Comparison of ENCODE assay signal across 21 cellular contexts in genomic region chr14:49920260-49920659, GRCh38. TPM values are rescaled to one million over a fixed set of nuclear protein-coding genes. Genes with fewer than 3 reads are reported as not detected.
DNase-seq lines count a peak whose midpoint lies in the region; ATAC-seq, FAIRE-seq and TF ChIP-seq lines count a peak whose summit lies in the region.
"Had no signal": no experiment of that assay in that cellular context is flagged by ENCODE, and none has a peak within 500 bp of the region (broad histone marks: within the 10 kb centered on the region; RNA-seq: fewer than 3 reads in every experiment).

No MANE protein-coding gene starts in this region.

- H3K27ac ChIP-seq in SK-N-MC, result peak overlapping the region; percentile 12; the same call in 1 of the 2 replicates
- H3K27ac ChIP-seq: C4-2B had no signal

- TF ChIP-seq POLR2A in GM12891 (IDR thresholded peaks at IDR 0.05; ENCODE audit: low read depth, low read length), result no peak

- H3K36me3 ChIP-seq in SK-N-MC (ENCODE audit: insufficient read depth, low read length), result no peaks in the 10 kb centered on the region

- H3K9me3 ChIP-seq in SK-N-MC (ENCODE audit: low read depth, low read length), result no peaks in the 10 kb centered on the region

- DNase-seq in GM12891 (ENCODE audit: insufficient read length, low spot score) (no peak), SK-N-MC (ENCODE audit: low read depth, low spot score) (no peak), memory B cell (ENCODE audit: low spot score in 2 of 2) (no peak), medulla oblongata (ENCODE audit: extremely low spot score) (no peak), COR-L47 (lab: John Stamatoyannopoulos, UW) (no peak)
- no peak for DNase-seq in stimulated activated naive B cell treated with anti-CD40 and anti-IgM and Interleukin-4, amounts not matched to agents 10 μg/mL and 1 μg/mL and 100 μg/mL, for 72 hours
- DNase-seq in activated T-cell treated with anti-CD3 and anti-CD28 coated beads, Interleukin-2, amount 50 U/mL, for 1 hour, result no peak
- DNase-seq: GF-D8, GOT3, KBM-7, NCI-H187, NCI-H2107, NCI-H2227 treated with DMSO at 0.1 percent for 48 hours, NCI-H510A treated with DMSO at 0.1 percent for 48 hours, NCI-H774, RPMI8226, SHP77 treated with DMSO at 0.1 percent for 48 hours had no signal

- peak; percentile 13 for FAIRE-seq in GM12891 (lab: Jason Lieb, UNC)

- H3K9me3 Mint-ChIP-seq in memory B cell, result no peaks in the 10 kb centered on the region
- peaks cover 0 to 6% of the 10 kb centered on the region in 2 donors for H3K9me3 Mint-ChIP-seq in stimulated activated naive B cell treated with anti-CD40 and anti-IgM and Interleukin-4, amounts not matched to agents 10 μg/mL and 1 μg/mL and 100 μg/mL, for 72 hours

- H3K27me3 Mint-ChIP-seq in memory B cell, result no peaks in the 10 kb centered on the region
- no peaks in the 10 kb centered on the region for H3K27me3 Mint-ChIP-seq in stimulated activated naive B cell treated with anti-CD40 and anti-IgM and Interleukin-4, amounts not matched to agents 10 μg/mL and 1 μg/mL and 100 μg/mL, for 72 hours

- H3K36me3 Mint-ChIP-seq in memory B cell, result peaks cover 1% of the 10 kb centered on the region
- H3K36me3 Mint-ChIP-seq in stimulated activated naive B cell treated with anti-CD40 and anti-IgM and Interleukin-4, amounts not matched to agents 10 μg/mL and 1 μg/mL and 100 μg/mL, for 72 hours, result peaks cover 14 to 18% of the 10 kb centered on the region in 2 donors

- peaks cover 21% of the 10 kb centered on the region for H3K4me1 Mint-ChIP-seq in memory B cell
- H3K4me1 Mint-ChIP-seq in stimulated activated naive B cell treated with anti-CD40 and anti-IgM and Interleukin-4, amounts not matched to agents 10 μg/mL and 1 μg/mL and 100 μg/mL, for 72 hours, result peaks cover 25 to 55% of the 10 kb centered on the region in 2 donors

- H3K4me3 ChIP-seq in SK-N-MC, result no peak overlapping the region

- H3K9ac ChIP-seq in SK-N-MC (ENCODE audit: insufficient read length), result no peak overlapping the region

- peak overlapping the region; percentile 19 for H3K27ac Mint-ChIP-seq in memory B cell
- H3K27ac Mint-ChIP-seq in stimulated activated naive B cell treated with anti-CD40 and anti-IgM and Interleukin-4, amounts not matched to agents 10 μg/mL and 1 μg/mL and 100 μg/mL, for 72 hours, result peak overlapping the region; percentile 65

- ATAC-seq in memory B cell (ENCODE audit: low read depth) (no peak), HG02884 (IDR thresholded peaks at IDR 0.05; ENCODE audit: unreplicated experiment) (no peak)
- no peak for ATAC-seq in stimulated activated naive B cell treated with anti-CD40 and anti-IgM and Interleukin-4, amounts not matched to agents 10 μg/mL and 1 μg/mL and 100 μg/mL, for 72 hours (replicated peaks)
- ATAC-seq: HCT116, SK-N-SH treated with all-trans-retinoic acid at 6 μM for 48 hours had no signal

- no peak overlapping the region for H3K4me3 Mint-ChIP-seq in memory B cell
- H3K4me3 Mint-ChIP-seq in stimulated activated naive B cell treated with anti-CD40 and anti-IgM and Interleukin-4, amounts not matched to agents 10 μg/mL and 1 μg/mL and 100 μg/mL, for 72 hours, result peak overlapping the region in 1 of 2 donors; percentile 60

TF ChIP-seq in GM12891, 5 proteins besides CTCF, POLR2A, EP300 and RAD21:
- TF ChIP-seq POU2F2 (IDR thresholded peaks at IDR 0.05; ENCODE audit: low read depth, low read length), result no peak
- no peak for TF ChIP-seq PAX5 (IDR thresholded peaks at IDR 0.05; ENCODE audit: insufficient read depth, low read length, severe bottlenecking)
- no peak for TF ChIP-seq POLR2AphosphoS5 (IDR thresholded peaks at IDR 0.05; ENCODE audit: low read depth, low read length)
- no peak for TF ChIP-seq TAF1 (IDR thresholded peaks at IDR 0.05; ENCODE audit: low read depth, low read length)
- no peak for TF ChIP-seq SPI1 (IDR thresholded peaks at IDR 0.05; ENCODE audit: low read depth, low read length)

RNA-seq across cellular contexts. Expression of gene ARF6, which starts 27.4 kb away (rescaled TPM):
- 46.5 TPM for polyA plus RNA-seq in GM12891 (2012; ENCODE audit: low read depth, missing spikeins)
